Comparison of ENCODE assay signal across 13 cellular contexts in genomic region chr10:110717830-110718595, GRCh38.
DNase-seq lines count a peak whose midpoint lies in the region; ATAC-seq and TF ChIP-seq lines count a peak whose summit lies in the region.
"Had no signal": no experiment of that assay in that cellular context is flagged by ENCODE, and none has a peak within 500 bp of the region (broad histone marks: within the 10 kb centered on the region; RNA-seq: fewer than 3 reads in every experiment).

No MANE protein-coding gene starts in this region.

- POLR2A ChIA-PET in OCI-LY7 (lab: Charles Lee), result interaction anchor here (0.6 to 1.0 kb wide), 3 partner anchors 69 to 1583 kb away, joined by 3 to 6 read pairs (median 4); no protein-coding TSS in a partner anchor
- POLR2A ChIA-PET in PC-3 (lab: Charles Lee; ENCODE audit: unreplicated experiment), result no interaction called here

- H3K4me1 ChIP-seq in DOHH2 (ENCODE audit: control insufficient read depth, low read length), result peaks cover 50% of the 10 kb centered on the region
- H3K4me1 ChIP-seq in OCI-LY7 (ENCODE audit: insufficient read depth, low read length, poor library complexity, severe bottlenecking), result peaks cover 43% of the 10 kb centered on the region
- H3K4me1 ChIP-seq in lower lobe of right lung, result no peaks in the 10 kb centered on the region
- no peaks in the 10 kb centered on the region for H3K4me1 ChIP-seq in PC-3 (ENCODE audit: insufficient read depth, low read length)
- H3K4me1 ChIP-seq: SJSA1 had no signal

- no peaks in the 10 kb centered on the region for H3K27me3 ChIP-seq in DOHH2 (ENCODE audit: control insufficient read depth, low read length)
- no peaks in the 10 kb centered on the region for H3K27me3 ChIP-seq in lower lobe of right lung (ENCODE audit: low read depth)
- no peaks in the 10 kb centered on the region for H3K27me3 ChIP-seq in PC-3 (ENCODE audit: low read length)
- H3K27me3 ChIP-seq: SJSA1 had no signal

- H3K9me3 Mint-ChIP-seq in stimulated activated naive CD8-positive, alpha-beta T cell treated with anti-CD3 and anti-CD28 coated beads, Interleukin-15, amount 100 ng/mL, for 72 hours, result no peaks in the 10 kb centered on the region
- peaks cover 8% of the 10 kb centered on the region for H3K9me3 Mint-ChIP-seq in nephron progenitor cell
- H3K9me3 Mint-ChIP-seq: CD4-positive, alpha-beta T cell had no signal

- H3F3A ChIP-seq in DOHH2 (ENCODE audit: control insufficient read depth, insufficient read depth), result peaks cover 3% of the 10 kb centered on the region
- H3F3A ChIP-seq in PC-3 (ENCODE audit: low read length, unreplicated experiment), result no peaks in the 10 kb centered on the region

- CTCF ChIA-PET in OCI-LY7 (lab: Charles Lee; ENCODE audit: unreplicated experiment), result no interaction called here
- CTCF ChIA-PET in PC-3 (lab: Charles Lee), result no interaction called here

- H3K27ac ChIP-seq in DOHH2 (ENCODE audit: low read depth, low read length), result no peak overlapping the region
- H3K27ac ChIP-seq in OCI-LY7 (ENCODE audit: low read depth, low read length, poor library complexity, severe bottlenecking), result no peak overlapping the region
- no peak overlapping the region for H3K27ac ChIP-seq in lower lobe of right lung
- no peak overlapping the region for H3K27ac ChIP-seq in PC-3 (ENCODE audit: low read length)
- H3K27ac ChIP-seq: SJSA1 had no signal

- H3K4me1 Mint-ChIP-seq in stimulated activated naive CD8-positive, alpha-beta T cell treated with anti-CD3 and anti-CD28 coated beads, Interleukin-15, amount 100 ng/mL, for 72 hours, result peaks cover 10% of the 10 kb centered on the region
- H3K4me1 Mint-ChIP-seq in nephron progenitor cell, result peaks cover 23% of the 10 kb centered on the region

- no peaks in the 10 kb centered on the region for H3K9me3 ChIP-seq in DOHH2 (ENCODE audit: control insufficient read depth, insufficient read depth, low read length)
- H3K9me3 ChIP-seq in OCI-LY7 (ENCODE audit: low read length), result no peaks in the 10 kb centered on the region
- H3K9me3 ChIP-seq in lower lobe of right lung, result no peaks in the 10 kb centered on the region
- H3K9me3 ChIP-seq in PC-3 (ENCODE audit: low read length), result no peaks in the 10 kb centered on the region
- H3K9me3 ChIP-seq: SJSA1 had no signal

- DNase-seq in OCI-LY7 (ENCODE audit: low spot score) (peak; percentile 60), lower lobe of right lung (peak; percentile 79), PC-3 (no peak), nephron progenitor cell (no peak)
- DNase-seq in activated naive CD4-positive, alpha-beta T cell treated with anti-CD3 and anti-CD28 coated beads, Interleukin-2, amount 50 U/mL, for 16 hours, result no peak
- DNase-seq in stimulated activated naive CD8-positive, alpha-beta T cell treated with anti-CD3 and anti-CD28 coated beads, Interleukin-15, amount 100 ng/mL, for 72 hours, result no peak
- DNase-seq: activated T-cell treated with anti-CD3 and anti-CD28 coated beads, Interleukin-2, amount 50 U/mL, for 1 hour; CD4-positive, alpha-beta T cell; mesendoderm; NCI-H1105 had no signal

- H3K36me3 ChIP-seq in DOHH2 (ENCODE audit: control insufficient read depth, low read length), result no peaks in the 10 kb centered on the region
- no peaks in the 10 kb centered on the region for H3K36me3 ChIP-seq in OCI-LY7 (ENCODE audit: insufficient read depth, low read length)
- no peaks in the 10 kb centered on the region for H3K36me3 ChIP-seq in lower lobe of right lung
- no peaks in the 10 kb centered on the region for H3K36me3 ChIP-seq in PC-3 (ENCODE audit: low read depth, low read length)

- H3K9ac ChIP-seq in PC-3 (ENCODE audit: low read length), result no peak overlapping the region

- no peak for TF ChIP-seq CTCF in DOHH2 (IDR thresholded peaks at IDR 0.05; ENCODE audit: low read depth, low read length, poor library complexity, severe bottlenecking)
- TF ChIP-seq CTCF in OCI-LY7 (conservative IDR thresholded peaks at IDR 0.05; ENCODE audit: low read length), result no peak
- TF ChIP-seq CTCF in lower lobe of right lung (IDR thresholded peaks at IDR 0.05), result no peak
- TF ChIP-seq CTCF in PC-3 (conservative IDR thresholded peaks at IDR 0.05; ENCODE audit: low read depth, low read length), result no peak
- no peak for TF ChIP-seq CTCF in nephron progenitor cell (IDR thresholded peaks at IDR 0.05)

- BruUV-seq in OCI-LY7 (replicated peaks; lab: Mats Ljungman, UMichigan) (no TSS peak), PC-3 (replicated peaks; lab: Mats Ljungman, UMichigan) (no TSS peak)

- H3K4me3 ChIP-seq in DOHH2 (ENCODE audit: low read length) (peak overlapping the region; percentile 14; the same call in 1 of the 2 replicates), OCI-LY7 (ENCODE audit: low read depth, low read length, poor library complexity, severe bottlenecking) (no peak overlapping the region), lower lobe of right lung (no peak overlapping the region), PC-3 (ENCODE audit: low read length) (no peak overlapping the region)
- H3K4me3 ChIP-seq: SJSA1 had no signal

- peak overlapping the region; percentile 58; the same call in 1 of the 2 replicates for H2AFZ ChIP-seq in OCI-LY7 (ENCODE audit: low read length)
- no peak overlapping the region for H2AFZ ChIP-seq in PC-3 (ENCODE audit: low read length)

- ATAC-seq in HG02852 (IDR thresholded peaks at IDR 0.05; ENCODE audit: unreplicated experiment), result peak; percentile 82
- peak; percentile 60 to 82 for ATAC-seq in lower lobe of right lung
- no peak for ATAC-seq in stimulated activated naive CD8-positive, alpha-beta T cell treated with anti-CD3 and anti-CD28 coated beads, Interleukin-15, amount 100 ng/mL, for 72 hours
- ATAC-seq in PC-3, result no peak

- H3K4me2 ChIP-seq in DOHH2 (ENCODE audit: low read length), result peak overlapping the region; percentile 47
- H3K4me2 ChIP-seq in OCI-LY7 (ENCODE audit: low read length), result peak overlapping the region; percentile 25; the same call in 1 of the 2 replicates
- H3K4me2 ChIP-seq in PC-3 (ENCODE audit: low read length), result no peak overlapping the region

- H3K36me3 Mint-ChIP-seq in nephron progenitor cell (ENCODE audit: low read depth), result peaks cover 20% of the 10 kb centered on the region

- H3K4me3 Mint-ChIP-seq in stimulated activated naive CD8-positive, alpha-beta T cell treated with anti-CD3 and anti-CD28 coated beads, Interleukin-15, amount 100 ng/mL, for 72 hours, result no peak overlapping the region
- no peak overlapping the region for H3K4me3 Mint-ChIP-seq in nephron progenitor cell
- H3K4me3 Mint-ChIP-seq: CD4-positive, alpha-beta T cell had no signal

- peaks cover 11% of the 10 kb centered on the region for H3K27me3 Mint-ChIP-seq in stimulated activated naive CD8-positive, alpha-beta T cell treated with anti-CD3 and anti-CD28 coated beads, Interleukin-15, amount 100 ng/mL, for 72 hours
- peaks cover 13% of the 10 kb centered on the region for H3K27me3 Mint-ChIP-seq in nephron progenitor cell (ENCODE audit: low read depth, poor library complexity)
- H3K27me3 Mint-ChIP-seq: CD4-positive, alpha-beta T cell had no signal

- H3K79me2 ChIP-seq in DOHH2 (ENCODE audit: control insufficient read depth, low read length) (no peaks in the 10 kb centered on the region), OCI-LY7 (ENCODE audit: insufficient read depth, low read depth, low read length) (no peaks in the 10 kb centered on the region), PC-3 (ENCODE audit: low read length) (no peaks in the 10 kb centered on the region)

- no peaks in the 10 kb centered on the region for H4K20me1 ChIP-seq in DOHH2 (ENCODE audit: control insufficient read depth, insufficient read depth, low read depth, low read length)
- H4K20me1 ChIP-seq in OCI-LY7 (ENCODE audit: insufficient read depth, low read length), result no peaks in the 10 kb centered on the region
- no peaks in the 10 kb centered on the region for H4K20me1 ChIP-seq in PC-3 (ENCODE audit: low read length)

- no peaks in the 10 kb centered on the region for H3K9me2 ChIP-seq in DOHH2 (replicated peaks; ENCODE audit: control insufficient read depth, low read length)
- no peaks in the 10 kb centered on the region for H3K9me2 ChIP-seq in OCI-LY7 (ENCODE audit: insufficient read depth, low read length)
- no peaks in the 10 kb centered on the region for H3K9me2 ChIP-seq in PC-3 (replicated peaks; ENCODE audit: low read length)

- H3K27ac Mint-ChIP-seq in stimulated activated naive CD8-positive, alpha-beta T cell treated with anti-CD3 and anti-CD28 coated beads, Interleukin-15, amount 100 ng/mL, for 72 hours, result no peak overlapping the region
- no peak overlapping the region for H3K27ac Mint-ChIP-seq in nephron progenitor cell
- H3K27ac Mint-ChIP-seq: CD4-positive, alpha-beta T cell had no signal

- intact Hi-C loops in OCI-LY7 (cut with micrococcal nuclease; ENCODE audit: unreplicated experiment), result no loop called here
- intact Hi-C loops in lower lobe of right lung (cut with DNase I), result no loop called here
- intact Hi-C loops in PC-3 (cut with micrococcal nuclease), result no loop called here

Comparison
In these comparisons a context has a peak if more than half of its experiments do, and no peak if none do; other contexts are left out.
1. ATAC-seq: peak in HG02852 (single experiment) and lower lobe of right lung (2 of 2); none in stimulated activated naive CD8-positive, alpha-beta T cell treated with anti-CD3 and anti-CD28 coated beads, Interleukin-15, amount 100 ng/mL, for 72 hours (single experiment) and PC-3 (single experiment).
2. DNase-seq: peak in OCI-LY7 (single experiment) and lower lobe of right lung (single experiment); none in activated naive CD4-positive, alpha-beta T cell treated with anti-CD3 and anti-CD28 coated beads, Interleukin-2, amount 50 U/mL, for 16 hours (single experiment), stimulated activated naive CD8-positive, alpha-beta T cell treated with anti-CD3 and anti-CD28 coated beads, Interleukin-15, amount 100 ng/mL, for 72 hours (0 of 2), PC-3 (single experiment) and nephron progenitor cell (single experiment).